Comparison of ENCODE assay signal across 14 cellular contexts in the genomic region with DNA sequence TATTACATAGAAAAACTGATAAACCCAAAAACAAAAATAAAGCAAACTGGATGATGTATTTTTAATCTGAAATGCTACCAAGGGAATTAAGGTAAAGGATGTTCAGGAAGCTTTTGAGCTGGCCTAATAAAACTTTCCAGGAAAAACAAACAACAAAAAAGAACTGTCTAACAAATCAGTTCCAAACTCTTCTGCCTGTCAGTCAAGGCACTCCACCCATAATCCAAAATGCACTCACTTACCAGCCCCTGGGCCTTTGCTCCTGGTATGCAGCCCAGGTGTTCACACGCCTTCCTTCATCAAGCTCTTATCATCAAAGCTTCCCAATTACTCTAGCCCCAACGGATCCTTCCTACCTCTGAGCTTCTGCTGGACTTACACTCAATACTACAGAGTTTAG. TPM values are rescaled to one million over a fixed set of nuclear protein-coding genes. Genes with fewer than 3 reads are reported as not detected.
A peak's percentile ranks its signal among the peaks of the same experiment; 100 is the strongest.
DNase-seq lines count a peak whose midpoint lies in the region; ATAC-seq and TF ChIP-seq lines count a peak whose summit lies in the region.
"Had no signal": no experiment of that assay in that cellular context is flagged by ENCODE, and none has a peak within 500 bp of the region (broad histone marks: within the 10 kb centered on the region; RNA-seq: fewer than 3 reads in every experiment).

No MANE protein-coding gene starts in this region.

- no peaks in the 10 kb centered on the region for H3K27me3 ChIP-seq in H9 (ENCODE audit: insufficient read depth, low read length)
- H3K27me3 ChIP-seq in tibial nerve = no peaks in the 10 kb centered on the region

- H2AK5ac ChIP-seq in H9 (ENCODE audit: insufficient read length, low read length) = no peak overlapping the region

- no peaks in the 10 kb centered on the region for H3K9me3 Mint-ChIP-seq in activated CD4-positive, alpha-beta T cell treated with anti-CD3 and anti-CD28 coated beads, Interleukin-2, amount 10 ng/mL, durations not matched to agents 24 days and 14 days
- no peaks in the 10 kb centered on the region for H3K9me3 Mint-ChIP-seq in H9
- no peaks in the 10 kb centered on the region for H3K9me3 Mint-ChIP-seq in activated T-helper 17 cell treated with anti-CD3 and anti-CD28 coated beads, Interleukin-2, amount 50 U/mL, for 72 hours
- H3K9me3 Mint-ChIP-seq: CD4-positive, alpha-beta memory T cell had no signal

- H3K4me3 Mint-ChIP-seq in activated CD4-positive, alpha-beta T cell treated with anti-CD3 and anti-CD28 coated beads, Interleukin-2, amount 10 ng/mL, durations not matched to agents 24 days and 14 days = no peak overlapping the region
- no peak overlapping the region for H3K4me3 Mint-ChIP-seq in H9
- no peak overlapping the region for H3K4me3 Mint-ChIP-seq in activated T-helper 17 cell treated with anti-CD3 and anti-CD28 coated beads, Interleukin-2, amount 50 U/mL, for 72 hours

- H4K91ac ChIP-seq in H9 (ENCODE audit: insufficient read length, low read depth, low read length) = no peak overlapping the region

- H3K79me1 ChIP-seq in H9 (ENCODE audit: insufficient read depth, low read depth, low read length, poor library complexity, severe bottlenecking) = no peaks in the 10 kb centered on the region

- no peak overlapping the region for H2BK12ac ChIP-seq in H9 (ENCODE audit: insufficient read length, low read depth, low read length)

- no peak overlapping the region for H4K5ac ChIP-seq in H9 (ENCODE audit: insufficient read length, low read depth, low read length)

- no peaks in the 10 kb centered on the region for H3K27me3 Mint-ChIP-seq in activated CD4-positive, alpha-beta T cell treated with anti-CD3 and anti-CD28 coated beads, Interleukin-2, amount 10 ng/mL, durations not matched to agents 24 days and 14 days
- H3K27me3 Mint-ChIP-seq in H9 (ENCODE audit: low read depth) = no peaks in the 10 kb centered on the region
- H3K27me3 Mint-ChIP-seq in activated T-helper 17 cell treated with anti-CD3 and anti-CD28 coated beads, Interleukin-2, amount 50 U/mL, for 72 hours = no peaks in the 10 kb centered on the region
- H3K27me3 Mint-ChIP-seq: CD4-positive, alpha-beta memory T cell had no signal

- H3K4me1 ChIP-seq in H9 (ENCODE audit: insufficient read depth, low read length) = peaks cover 12% of the 10 kb centered on the region; the same call in 1 of the 2 replicates
- H3K4me1 ChIP-seq in tibial nerve = peaks cover 0 to 40% (median 16%) of the 10 kb centered on the region in 4 donors

- H3T11ph ChIP-seq in H9 (ENCODE audit: low read length) = no peak overlapping the region

- no peaks in the 10 kb centered on the region for H4K20me1 ChIP-seq in H9 (ENCODE audit: control insufficient read depth, insufficient read depth, insufficient read length)

- peaks cover 3% of the 10 kb centered on the region for H3K23me2 ChIP-seq in H9 (ENCODE audit: insufficient read length, low read depth, low read length, poor library complexity, severe bottlenecking)

- no peak overlapping the region for H2BK15ac ChIP-seq in H9 (ENCODE audit: low read depth, low read length)

- no peak overlapping the region for H2BK20ac ChIP-seq in H9 (ENCODE audit: low read depth, low read length, poor library complexity, severe bottlenecking)

- peaks cover 24% of the 10 kb centered on the region; the same call in 1 of the 2 replicates for H3K79me2 ChIP-seq in H9 (ENCODE audit: insufficient read depth, low read length)

- peak; percentile 45 for DNase-seq in activated CD4-positive, alpha-beta T cell treated with anti-CD3 and anti-CD28 coated beads, Interleukin-2, amount 10 ng/mL, durations not matched to agents 24 days and 14 days
- no peak for DNase-seq in activated CD4-positive, alpha-beta T cell treated with anti-CD3 and anti-CD28 coated beads for 48 hours
- DNase-seq in H9 (no peak), HEK293T (ENCODE audit: extremely low spot score) (no peak), tibial nerve (ENCODE audit: low spot score in 2 of 2) (no peak)
- DNase-seq: C1 segment of cervical spinal cord; CD4-positive, alpha-beta memory T cell; COR-L47; DMS153; DND-41; GM23248 had no signal

- H3K56ac ChIP-seq in H9 (ENCODE audit: insufficient read length, low read depth, low read length) = no peak overlapping the region

- peaks cover 38% of the 10 kb centered on the region for H3K4me1 Mint-ChIP-seq in activated CD4-positive, alpha-beta T cell treated with anti-CD3 and anti-CD28 coated beads, Interleukin-2, amount 10 ng/mL, durations not matched to agents 24 days and 14 days
- H3K4me1 Mint-ChIP-seq in H9 = peaks cover 30 to 49% of the 10 kb centered on the region in 2 experiments
- peaks cover 41% of the 10 kb centered on the region for H3K4me1 Mint-ChIP-seq in activated T-helper 17 cell treated with anti-CD3 and anti-CD28 coated beads, Interleukin-2, amount 50 U/mL, for 72 hours

- H3K36me3 ChIP-seq in tibial nerve = peaks cover 0 to 13% (median 0%) of the 10 kb centered on the region in 3 donors
- H3K36me3 ChIP-seq: HAP-1 had no signal

- TF ChIP-seq EP300 in tibial nerve (IDR thresholded peaks at IDR 0.05) = no peak

- H3K27ac ChIP-seq in H9 (ENCODE audit: insufficient read length, low read depth, low read length) = no peak overlapping the region
- no peak overlapping the region for H3K27ac ChIP-seq in tibial nerve
- H3K27ac ChIP-seq: GM23248 had no signal

- POLR2A ChIA-PET in HEK293T (lab: Yijun Ruan, JAX) = interaction anchor here (1.1 to 1.2 kb wide), 2 partner anchors 8 to 22 kb away, joined by 3 read pairs; no protein-coding TSS in a partner anchor

- no peak overlapping the region for H3K23ac ChIP-seq in H9 (ENCODE audit: insufficient read length, low read depth, low read length)

- H2BK120ac ChIP-seq in H9 (ENCODE audit: low read depth, low read length, poor library complexity, severe bottlenecking) = no peak overlapping the region

- no peak overlapping the region for H3K4ac ChIP-seq in H9 (ENCODE audit: low read depth, low read length)

- no peak overlapping the region for H2AFZ ChIP-seq in H9 (ENCODE audit: low read length)
- H2AFZ ChIP-seq: GM23248 had no signal

- TF ChIP-seq CTCF in H9 (conservative IDR thresholded peaks at IDR 0.05) (no peak), tibial nerve (IDR thresholded peaks at IDR 0.05) (no peak)

- no CpG with 5 or more reads among the region's 2 CpGs for WGBS in H9 (ENCODE audit: extremely low coverage, insufficient read length, low lambda C conversion rate)
- 40 to 52% methylated on average over 2 of the region's 2 CpGs for WGBS in tibial nerve, 2 donors

- H3K4me2 ChIP-seq in H9 (ENCODE audit: insufficient read depth, insufficient read length, low read length) = no peak overlapping the region

- no peak overlapping the region for H3K27ac Mint-ChIP-seq in activated CD4-positive, alpha-beta T cell treated with anti-CD3 and anti-CD28 coated beads, Interleukin-2, amount 10 ng/mL, durations not matched to agents 24 days and 14 days
- H3K27ac Mint-ChIP-seq in H9 = peak overlapping the region in 2 of 3 experiments; percentile 18 to 23; a peak in 1 of 7 replicates
- H3K27ac Mint-ChIP-seq in activated T-helper 17 cell treated with anti-CD3 and anti-CD28 coated beads, Interleukin-2, amount 50 U/mL, for 72 hours = peak overlapping the region; percentile 58

- H3K18ac ChIP-seq in H9 (ENCODE audit: insufficient read length, low read depth, low read length) = no peak overlapping the region

- no peak overlapping the region for H3K4me3 ChIP-seq in tibial nerve
- H3K4me3 ChIP-seq: GM23248, HAP-1 had no signal

- peaks cover 19% of the 10 kb centered on the region for H3K36me3 Mint-ChIP-seq in activated CD4-positive, alpha-beta T cell treated with anti-CD3 and anti-CD28 coated beads, Interleukin-2, amount 10 ng/mL, durations not matched to agents 24 days and 14 days (ENCODE audit: low read depth)
- H3K36me3 Mint-ChIP-seq in H9 (ENCODE audit: insufficient read depth in 1 of 3, low read depth in 3 of 3) = peaks cover 0 to 10% (median 0%) of the 10 kb centered on the region in 3 experiments; a peak in 4 of 7 replicates
- H3K36me3 Mint-ChIP-seq in activated T-helper 17 cell treated with anti-CD3 and anti-CD28 coated beads, Interleukin-2, amount 50 U/mL, for 72 hours (ENCODE audit: low read depth) = peaks cover 11% of the 10 kb centered on the region

- no peak for TF ChIP-seq POLR2A in tibial nerve (IDR thresholded peaks at IDR 0.05)

- CTCF ChIA-PET in HEK293T (lab: Yijun Ruan, JAX) = no interaction called here

- ATAC-seq in activated T-helper 17 cell treated with anti-CD3 and anti-CD28 coated beads, Interleukin-2, amount 50 U/mL, for 72 hours (replicated peaks) = no peak
- no peak for ATAC-seq in HG02623 (IDR thresholded peaks at IDR 0.05; ENCODE audit: unreplicated experiment)

- intact Hi-C loops in activated CD4-positive, alpha-beta T cell treated with anti-CD3 and anti-CD28 coated beads, Interleukin-2, amount 10 ng/mL, durations not matched to agents 24 days and 14 days (cut with micrococcal nuclease) = no loop called here

- no peak overlapping the region for H3K14ac ChIP-seq in H9 (ENCODE audit: insufficient read depth, low read length)

- no peak overlapping the region for H4K8ac ChIP-seq in H9 (replicated peaks; ENCODE audit: insufficient read length, low read depth, low read length)

- H3K9me3 ChIP-seq in H9 (ENCODE audit: control insufficient read depth, low read depth, low read length) (no peaks in the 10 kb centered on the region), tibial nerve (no peaks in the 10 kb centered on the region)
- H3K9me3 ChIP-seq: HAP-1 had no signal

- no peak overlapping the region for H2BK5ac ChIP-seq in H9 (ENCODE audit: insufficient read length, low read length)

- H3K9ac ChIP-seq in H9 (ENCODE audit: extremely low read depth, insufficient read length, low read length) = no peak overlapping the region
- H3K9ac ChIP-seq: GM23248 had no signal

TF ChIP-seq in HEK293T, 16 proteins besides CTCF, POLR2A, EP300 and RAD21 (continues in another document):
- TF ChIP-seq, protein P1, sequence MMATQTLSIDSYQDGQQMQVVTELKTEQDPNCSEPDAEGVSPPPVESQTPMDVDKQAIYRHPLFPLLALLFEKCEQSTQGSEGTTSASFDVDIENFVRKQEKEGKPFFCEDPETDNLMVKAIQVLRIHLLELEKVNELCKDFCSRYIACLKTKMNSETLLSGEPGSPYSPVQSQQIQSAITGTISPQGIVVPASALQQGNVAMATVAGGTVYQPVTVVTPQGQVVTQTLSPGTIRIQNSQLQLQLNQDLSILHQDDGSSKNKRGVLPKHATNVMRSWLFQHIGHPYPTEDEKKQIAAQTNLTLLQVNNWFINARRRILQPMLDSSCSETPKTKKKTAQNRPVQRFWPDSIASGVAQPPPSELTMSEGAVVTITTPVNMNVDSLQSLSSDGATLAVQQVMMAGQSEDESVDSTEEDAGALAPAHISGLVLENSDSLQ (IDR thresholded peaks at IDR 0.05) = peak; percentile 70

RNA-seq across cellular contexts. Expression of a gene that starts 3.7 kb away (rescaled TPM):
- 43.6 and 44.1 TPM in 2 replicates for total RNA-seq in activated CD4-positive, alpha-beta T cell treated with anti-CD3 and anti-CD28 coated beads, Interleukin-2, amount 10 ng/mL, durations not matched to agents 24 days and 14 days
- total RNA-seq in H9 (2021) (29.7 and 29.9 TPM in 2 replicates), tibial nerve (10 to 100 TPM; 20.8 to 30.0 (median 24.1) TPM)
- 10 to 100 TPM; 44.1 to 46.9 TPM for total RNA-seq in activated T-helper 17 cell treated with anti-CD3 and anti-CD28 coated beads, Interleukin-2, amount 50 U/mL, for 72 hours

RNA-seq across cellular contexts. Expression of a gene that starts 32.3 kb away (rescaled TPM):
- total RNA-seq in activated CD4-positive, alpha-beta T cell treated with anti-CD3 and anti-CD28 coated beads, Interleukin-2, amount 10 ng/mL, durations not matched to agents 24 days and 14 days = 2.1 and 3.3 TPM in 2 replicates
- total RNA-seq in H9 (2021) (0.96 and 1.2 TPM in 2 replicates), tibial nerve (1 to 10 TPM in 3 of 4 donors, not detected in 1; 3.3 to 8.4 (median 7.5) TPM)
- total RNA-seq in activated T-helper 17 cell treated with anti-CD3 and anti-CD28 coated beads, Interleukin-2, amount 50 U/mL, for 72 hours = 1 to 10 TPM; 1.8 to 2.4 TPM
